Comparison of ENCODE assay signal across 9 cellular contexts in genomic region chr14:55578511-55578910, GRCh38. TPM values are rescaled to one million over a fixed set of nuclear protein-coding genes. Genes with fewer than 3 reads are reported as not detected.
A peak's percentile ranks its signal among the peaks of the same experiment; 100 is the strongest.
DNase-seq lines count a peak whose midpoint lies in the region; ATAC-seq, FAIRE-seq and TF ChIP-seq lines count a peak whose summit lies in the region.
"Had no signal": no experiment of that assay in that cellular context is flagged by ENCODE, and none has a peak within 500 bp of the region (broad histone marks: within the 10 kb centered on the region; RNA-seq: fewer than 3 reads in every experiment).

No MANE protein-coding gene starts in this region.

- CTCF ChIA-PET in A549 (lab: Yijun Ruan, JAX): interaction anchor here (0.6 to 5.8 kb wide), 6 partner anchors 9 to 140 kb away, joined by 3 to 24 read pairs (median 4); no protein-coding TSS in a partner anchor
- CTCF ChIA-PET in activated CD8-positive, alpha-beta T cell treated with anti-CD3 and anti-CD28 coated beads for 36 hours (lab: Charles Lee): interaction anchor here (1.0 to 1.4 kb wide), 3 partner anchors 132 to 204 kb away, joined by 3 to 5 read pairs (median 4); no protein-coding TSS in a partner anchor

- POLR2A ChIA-PET in A549 (lab: Yijun Ruan, JAX): no interaction called here
- POLR2A ChIA-PET in activated CD8-positive, alpha-beta T cell treated with anti-CD3 and anti-CD28 coated beads for 36 hours (lab: Charles Lee): no interaction called here

- H3K4me3 ChIP-seq in A549 (peak overlapping the region; percentile 95; the same call in 2 of the 3 replicates), HFF-Myc (replicated peaks; ENCODE audit: low read depth, low read length) (peak overlapping the region; percentile 78), kidney (ENCODE audit: low read length in 2 of 2) (peak overlapping the region; percentile 82 to 92), lower leg skin (ENCODE audit: low read depth, poor library complexity, severe bottlenecking) (no peak overlapping the region)

- H3K27ac ChIP-seq in A549 (peak overlapping the region in 1 of 2 experiments; percentile 99; a peak in 4 of 6 replicates), kidney (ENCODE audit: low read depth in 2 of 2, low read length in 2 of 2) (no peak overlapping the region)

- FAIRE-seq in A549 (lab: Jason Lieb, UNC) (no peak), kidney (lab: Jason Lieb, UNC) (no peak)
- FAIRE-seq: bronchial epithelial cell had no signal

- TF ChIP-seq POLR2A in A549 (IDR thresholded peaks at IDR 0.05; ENCODE audit: low read length): no peak
- no peak for TF ChIP-seq POLR2A in lower leg skin (IDR thresholded peaks at IDR 0.05)

- H3K9me3 Mint-ChIP-seq in activated CD8-positive, alpha-beta T cell treated with anti-CD3 and anti-CD28 coated beads for 36 hours: no peaks in the 10 kb centered on the region

- H3K27ac Mint-ChIP-seq in activated CD8-positive, alpha-beta T cell treated with anti-CD3 and anti-CD28 coated beads for 36 hours: peak overlapping the region; percentile 25

- peak overlapping the region; percentile 91 for H3K4me3 Mint-ChIP-seq in activated CD8-positive, alpha-beta T cell treated with anti-CD3 and anti-CD28 coated beads for 36 hours

- TF ChIP-seq EP300 in A549 (IDR thresholded peaks at IDR 0.05): no peak

- H3K4me1 ChIP-seq in A549 (peaks cover 26% of the 10 kb centered on the region), kidney (ENCODE audit: control insufficient read depth in 1 of 2, insufficient read depth in 1 of 2, low read depth in 1 of 2, low read length in 2 of 2) (peaks cover 10% of the 10 kb centered on the region in 2 donors)

- H3K4me2 ChIP-seq in A549: peak overlapping the region; percentile 80

- peaks cover 22% of the 10 kb centered on the region for H3K4me1 Mint-ChIP-seq in activated CD8-positive, alpha-beta T cell treated with anti-CD3 and anti-CD28 coated beads for 36 hours (ENCODE audit: low read depth)

- H3K36me3 ChIP-seq in kidney (ENCODE audit: control insufficient read depth in 1 of 2, insufficient read depth in 2 of 2, low read length in 2 of 2): no peaks in the 10 kb centered on the region

- peaks cover 3% of the 10 kb centered on the region for H3K36me3 Mint-ChIP-seq in activated CD8-positive, alpha-beta T cell treated with anti-CD3 and anti-CD28 coated beads for 36 hours (ENCODE audit: low read depth)

- TF ChIP-seq RAD21 in A549 (conservative IDR thresholded peaks at IDR 0.05 in 1 of 2, IDR thresholded peaks at IDR 0.05 in 1 of 2): no peak

- TF ChIP-seq CTCF in A549 (IDR thresholded peaks at IDR 0.05) (no peak), HFF-Myc (IDR thresholded peaks at IDR 0.05; ENCODE audit: low read depth, low read length, missing control alignments) (no peak), kidney (IDR thresholded peaks at IDR 0.05; ENCODE audit: borderline replicate concordance, extremely low read depth, insufficient read depth) (no peak), lower leg skin (IDR thresholded peaks at IDR 0.05) (no peak)
- no peak for TF ChIP-seq CTCF in activated CD8-positive, alpha-beta T cell treated with anti-CD3 and anti-CD28 coated beads for 36 hours (IDR thresholded peaks at IDR 0.05)

- DNase-seq in A549 (ENCODE audit: low read depth in 1 of 2, low spot score in 1 of 2) (no peak), HFF-Myc (ENCODE audit: extremely low read depth, low read depth) (no peak), kidney (no peak), NOMO-1 (lab: John Stamatoyannopoulos, UW; ENCODE audit: unreplicated experiment in 2 of 2) (no peak), NAMALWA (ENCODE audit: low spot score) (no peak), lower leg skin (ENCODE audit: low spot score in 2 of 2) (no peak)
- DNase-seq in activated CD8-positive, alpha-beta T cell treated with anti-CD3 and anti-CD28 coated beads for 36 hours: no peak

- H3K9me3 ChIP-seq in A549: no peaks in the 10 kb centered on the region
- no peaks in the 10 kb centered on the region for H3K9me3 ChIP-seq in kidney (ENCODE audit: control insufficient read depth in 1 of 2, low read length in 2 of 2)

- no peaks in the 10 kb centered on the region for H3K27me3 Mint-ChIP-seq in activated CD8-positive, alpha-beta T cell treated with anti-CD3 and anti-CD28 coated beads for 36 hours

- intact Hi-C loops in activated CD8-positive, alpha-beta T cell treated with anti-CD3 and anti-CD28 coated beads for 36 hours (cut with micrococcal nuclease): loop anchor here (10.0 kb wide), 1 partner anchor 134 kb away; the partner anchor contains the start of gene TBPL2
- intact Hi-C loops in kidney (cut with DNase I) (no loop called here), lower leg skin (cut with DNase I; ENCODE audit: low total_unique reads) (no loop called here)

- 79% methylated on average over 8 of the region's 8 CpGs for WGBS in A549 (ENCODE audit: missing lambda C conversion rate)
- 60 to 66% methylated on average over 8 of the region's 8 CpGs for WGBS in lower leg skin, 2 donors

- no peak for ATAC-seq in A549
- no peak for ATAC-seq in activated CD8-positive, alpha-beta T cell treated with anti-CD3 and anti-CD28 coated beads for 36 hours
- no peak for ATAC-seq in GM21515 (IDR thresholded peaks at IDR 0.05; ENCODE audit: unreplicated experiment)

- H3K9ac ChIP-seq in kidney (ENCODE audit: low read length in 2 of 2): peak overlapping the region in 1 of 2 donors; percentile 72

TF ChIP-seq in A549, 52 proteins besides CTCF, POLR2A, EP300 and RAD21:
- no peak for TF ChIP-seq HOXB5 (CRISPR knock-in tag; IDR thresholded peaks at IDR 0.05)

RNA-seq across cellular contexts. Expression of gene KTN1, which starts 1.5 kb away (rescaled TPM):
- polyA plus RNA-seq in A549 (2011; rRNA removed): 118 and 233 TPM in 2 replicates
- 21.8 and 27.5 TPM in 2 replicates for polyA plus RNA-seq in A549 (2012; cell fraction: cytosol; rRNA removed)
- 19.7 and 27.1 TPM in 2 replicates for polyA plus RNA-seq in A549 (2012; cell fraction: nucleus; rRNA removed)
- 153 to 158 TPM (median 157 TPM) in 3 replicates for polyA plus RNA-seq in A549 (2017; fragmentation: RNase III; extraction: RNeasy Plus Mini Kit Qiagen cat#74134 plus additional on column Dnase treatment)
- 36.4 and 36.9 TPM in 2 replicates for polyA minus RNA-seq in A549 (2011; rRNA and poly(A)+ RNA removed)
- total RNA-seq in activated CD8-positive, alpha-beta T cell treated with anti-CD3 and anti-CD28 coated beads for 36 hours: 100 to 1,000 TPM; 107 to 113 TPM
- total RNA-seq in kidney: 155 TPM
- polyA plus RNA-seq in kidney (ENCODE audit: insufficient read depth, low read depth, low replicate concordance): 106 TPM
- total RNA-seq in lower leg skin: 100 to 1,000 TPM in 3 of 4 donors, 10 to 100 TPM in 1; 97.7 to 117 (median 106) TPM
